ENCODE assay signal across 8 cellular contexts in the genomic region with DNA sequence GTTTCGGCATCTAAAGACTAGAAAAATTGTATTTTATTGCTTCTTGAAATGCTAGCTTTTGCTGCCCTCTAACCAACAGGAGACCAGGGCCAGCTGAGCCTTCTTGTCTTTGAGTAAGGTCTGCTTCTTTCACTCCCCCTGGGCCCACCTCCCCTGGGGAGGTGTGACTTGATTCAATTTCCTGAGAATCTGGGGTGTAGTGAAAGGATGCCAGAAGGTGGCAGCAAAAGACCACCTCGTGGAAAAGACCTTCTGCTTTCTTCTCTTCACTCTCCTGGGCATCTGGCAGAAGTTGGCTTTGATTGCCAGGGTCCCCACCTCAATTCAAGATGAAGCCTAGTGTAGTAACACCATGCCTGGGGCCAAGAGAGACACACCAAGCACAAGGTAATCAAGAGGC.
A peak's percentile ranks its signal among the peaks of the same experiment; 100 is the strongest.
DNase-seq lines count a peak whose midpoint lies in the region; ATAC-seq and TF ChIP-seq lines count a peak whose summit lies in the region.

No MANE protein-coding gene starts in this region.

- peaks cover 14% of the 10 kb centered on the region for H3K4me1 ChIP-seq in neural progenitor cell

- H3K36me3 Mint-ChIP-seq in activated CD8-positive, alpha-beta memory T cell treated with anti-CD3 and anti-CD28 coated beads, Interleukin-2, amount 10 ng/mL, durations not matched to agents 7 days and 5 days, result no peaks in the 10 kb centered on the region
- no peaks in the 10 kb centered on the region for H3K36me3 Mint-ChIP-seq in neural progenitor cell

- ATAC-seq in activated CD8-positive, alpha-beta memory T cell treated with anti-CD3 and anti-CD28 coated beads, Interleukin-2, amount 10 ng/mL, durations not matched to agents 7 days and 5 days, result no peak
- ATAC-seq in GM19324 (IDR thresholded peaks at IDR 0.05; ENCODE audit: low FRiP score, unreplicated experiment), result no peak

- peaks cover 3% of the 10 kb centered on the region for H3K4me1 Mint-ChIP-seq in activated CD8-positive, alpha-beta memory T cell treated with anti-CD3 and anti-CD28 coated beads, Interleukin-2, amount 10 ng/mL, durations not matched to agents 7 days and 5 days
- H3K4me1 Mint-ChIP-seq in neural progenitor cell, result peaks cover 5% of the 10 kb centered on the region

- H3K9ac ChIP-seq in neural progenitor cell, result no peak overlapping the region

- H3K79me2 ChIP-seq in neural progenitor cell (ENCODE audit: low read depth), result no peaks in the 10 kb centered on the region

- H3K27ac ChIP-seq in neural progenitor cell, result no peak overlapping the region

- no peaks in the 10 kb centered on the region for H3K9me3 Mint-ChIP-seq in activated CD8-positive, alpha-beta memory T cell treated with anti-CD3 and anti-CD28 coated beads, Interleukin-2, amount 10 ng/mL, durations not matched to agents 7 days and 5 days (ENCODE audit: low read depth)
- H3K9me3 Mint-ChIP-seq in neural progenitor cell, result peaks cover 6% of the 10 kb centered on the region

- H3K27me3 ChIP-seq in neural progenitor cell, result no peaks in the 10 kb centered on the region

- H3K4me3 Mint-ChIP-seq in activated CD8-positive, alpha-beta memory T cell treated with anti-CD3 and anti-CD28 coated beads, Interleukin-2, amount 10 ng/mL, durations not matched to agents 7 days and 5 days, result no peak overlapping the region
- H3K4me3 Mint-ChIP-seq in neural progenitor cell, result no peak overlapping the region

- no peak overlapping the region for H3K4me3 ChIP-seq in neural progenitor cell

- no peak overlapping the region for H3K4me2 ChIP-seq in neural progenitor cell

- H2AFZ ChIP-seq in neural progenitor cell (replicated peaks), result no peak overlapping the region

- CTCF ChIA-PET in activated CD8-positive, alpha-beta memory T cell treated with anti-CD3 and anti-CD28 coated beads, Interleukin-2, amount 10 ng/mL, durations not matched to agents 7 days and 5 days (lab: Charles Lee), result interaction anchor here (0.6 to 3.1 kb wide), 10 partner anchors 13 to 1704 kb away, joined by 3 to 14 read pairs (median 3); no protein-coding TSS in a partner anchor

- peak; percentile 82 for TF ChIP-seq CTCF in neural progenitor cell (IDR thresholded peaks at IDR 0.05)

- no peaks in the 10 kb centered on the region for H3K36me3 ChIP-seq in neural progenitor cell

- H3K9me3 ChIP-seq in neural progenitor cell (ENCODE audit: low read depth), result no peaks in the 10 kb centered on the region

- DNase-seq in NCI-H524 (lab: John Stamatoyannopoulos, UW), result peak; percentile 44 to 78
- no peak for DNase-seq in NCI-H524 treated with DMSO at 0.1 percent for 48 hours (lab: John Stamatoyannopoulos, UW)
- DNase-seq in NCI-H446 (lab: John Stamatoyannopoulos, UW), result peak; percentile 2 to 56
- DNase-seq in activated CD8-positive, alpha-beta memory T cell treated with anti-CD3 and anti-CD28 coated beads, Interleukin-2, amount 10 ng/mL, durations not matched to agents 7 days and 5 days, result peak; percentile 47
- peak; percentile 13 for DNase-seq in fibroblast of peridontal ligament (ENCODE audit: extremely low read depth)
- peak; percentile 77 for DNase-seq in neural progenitor cell (ENCODE audit: low spot score)
- no peak for DNase-seq in HPDE6-E6E7 (ENCODE audit: extremely low spot score)

- no peak overlapping the region for H3K27ac Mint-ChIP-seq in activated CD8-positive, alpha-beta memory T cell treated with anti-CD3 and anti-CD28 coated beads, Interleukin-2, amount 10 ng/mL, durations not matched to agents 7 days and 5 days
- H3K27ac Mint-ChIP-seq in neural progenitor cell, result no peak overlapping the region

- H3F3A ChIP-seq in neural progenitor cell (ENCODE audit: low read depth), result peaks cover 19% of the 10 kb centered on the region

- H3K27me3 Mint-ChIP-seq in activated CD8-positive, alpha-beta memory T cell treated with anti-CD3 and anti-CD28 coated beads, Interleukin-2, amount 10 ng/mL, durations not matched to agents 7 days and 5 days, result no peaks in the 10 kb centered on the region
- H3K27me3 Mint-ChIP-seq in neural progenitor cell (ENCODE audit: insufficient read depth, low read depth), result no peaks in the 10 kb centered on the region

- no peaks in the 10 kb centered on the region for H4K20me1 ChIP-seq in neural progenitor cell (ENCODE audit: low read depth)

Comparison
In these comparisons a context has a peak if more than half of its experiments do, and no peak if none do; other contexts are left out.
1. DNase-seq: peak in NCI-H524 (2 of 2), NCI-H446 (2 of 2), activated CD8-positive, alpha-beta memory T cell treated with anti-CD3 and anti-CD28 coated beads, Interleukin-2, amount 10 ng/mL, durations not matched to agents 7 days and 5 days (single experiment), fibroblast of peridontal ligament (single experiment) and neural progenitor cell (single experiment); none in NCI-H524 treated with DMSO at 0.1 percent for 48 hours (single experiment) and HPDE6-E6E7 (single experiment).